ENCODE assay signal across 10 cellular contexts in the genomic region with DNA sequence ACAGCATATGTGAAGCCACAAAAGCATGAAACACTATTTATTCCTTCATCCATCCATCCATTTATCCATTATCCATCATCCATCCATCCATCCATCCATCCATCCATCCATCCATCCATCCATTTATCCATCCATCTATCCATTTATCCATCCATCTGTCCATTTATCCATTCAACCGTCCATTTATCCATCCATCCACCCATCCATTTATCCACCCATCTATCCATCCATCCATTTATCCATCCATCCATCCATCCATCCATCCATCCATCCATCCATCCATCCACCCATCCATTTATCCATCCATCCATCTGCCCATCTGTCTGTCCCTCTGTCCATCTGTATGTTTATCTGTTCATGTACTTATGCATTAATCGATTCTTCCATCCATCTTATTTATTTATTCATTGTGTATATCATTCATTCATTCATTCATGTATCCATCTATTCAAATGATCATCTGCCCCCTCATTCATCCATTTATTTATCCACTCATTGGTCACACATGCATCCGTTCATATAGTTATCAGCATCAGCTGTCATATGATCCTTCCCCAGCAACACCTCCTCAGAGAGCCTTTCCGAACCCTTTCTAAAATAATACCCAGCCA. TPM values are rescaled to one million over a fixed set of nuclear protein-coding genes. Genes with fewer than 3 reads are reported as not detected.
"Had no signal": no experiment of that assay in that cellular context is flagged by ENCODE, and none has a peak within 500 bp of the region (broad histone marks: within the 10 kb centered on the region; RNA-seq: fewer than 3 reads in every experiment).

No MANE protein-coding gene starts in this region.

- H3K27ac ChIP-seq: GM23248, HL-60 had no signal

- H3K9ac ChIP-seq: GM23248 had no signal

- DNase-seq: GM23248, GOT3, H9, HCEC 1CT, KG1 had no signal

- ATAC-seq: HepG2, K562 had no signal

- FAIRE-seq: H54, HepG2, K562 had no signal

- H3K4me3 ChIP-seq: GM23248, K562 had no signal

- H2AFZ ChIP-seq: GM23248 had no signal

RNA-seq across cellular contexts. Expression of a gene that starts 7.0 kb away (rescaled TPM):
- total RNA-seq: GM23248, HT1080 had no signal
- polyA plus RNA-seq: GM23248 had no signal

RNA-seq across cellular contexts. Expression of a gene that starts 33.3 kb away (rescaled TPM):
- total RNA-seq: GM23248, H9, HepG2, HT1080, K562 had no signal
- polyA plus RNA-seq: GM23248, HepG2, K562 had no signal
